In genomic region chr10:102413053-102413705, GRCh38 we compare ENCODE assay signal across 6 cellular contexts. TPM values are rescaled to one million over a fixed set of nuclear protein-coding genes. Genes with fewer than 3 reads are reported as not detected.
DNase-seq lines count a peak whose midpoint lies in the region; ATAC-seq and FAIRE-seq lines count a peak whose summit lies in the region.

No MANE protein-coding gene starts in this region.

- in situ Hi-C loops in ACHN (cut with HindIII; ENCODE audit: low pct_ligation_motif_present, low pct_unique_long_range_greater_than_20kb, low sequenced_read_pairs), result no loop called here

- intact Hi-C loops in activated T-helper 1 cell treated with anti-CD3 and anti-CD28 coated beads, Interleukin-12 subunit alpha, Interleukin-12 subunit beta, Interleukin-2, Interleukin-4 antibody, amounts not matched to agents 30 ng/mL and 10 ng/mL and 1 ng/mL, durations not matched to agents 14 hours and 24 hours and 36 hours (cut with micrococcal nuclease), result no loop called here

- no peak overlapping the region for H3K27ac Mint-ChIP-seq in activated T-helper 1 cell treated with anti-CD3 and anti-CD28 coated beads, Interleukin-12 subunit alpha, Interleukin-12 subunit beta, Interleukin-2, Interleukin-4 antibody, amounts not matched to agents 30 ng/mL and 10 ng/mL and 1 ng/mL, durations not matched to agents 14 hours and 24 hours and 36 hours

- peaks cover 33% of the 10 kb centered on the region for H3K4me1 Mint-ChIP-seq in activated T-helper 1 cell treated with anti-CD3 and anti-CD28 coated beads, Interleukin-12 subunit alpha, Interleukin-12 subunit beta, Interleukin-2, Interleukin-4 antibody, amounts not matched to agents 30 ng/mL and 10 ng/mL and 1 ng/mL, durations not matched to agents 14 hours and 24 hours and 36 hours (ENCODE audit: low read depth)

- peak; percentile 31 for ATAC-seq in HG02610 (IDR thresholded peaks at IDR 0.05; ENCODE audit: unreplicated experiment)
- ATAC-seq in GM21528 (IDR thresholded peaks at IDR 0.05; ENCODE audit: low FRiP score, unreplicated experiment), result no peak
- ATAC-seq in HG03139 (IDR thresholded peaks at IDR 0.05; ENCODE audit: unreplicated experiment), result no peak

- H3K9me3 Mint-ChIP-seq in activated T-helper 1 cell treated with anti-CD3 and anti-CD28 coated beads, Interleukin-12 subunit alpha, Interleukin-12 subunit beta, Interleukin-2, Interleukin-4 antibody, amounts not matched to agents 30 ng/mL and 10 ng/mL and 1 ng/mL, durations not matched to agents 14 hours and 24 hours and 36 hours, result no peaks in the 10 kb centered on the region

- peaks cover 2% of the 10 kb centered on the region for H3K36me3 Mint-ChIP-seq in activated T-helper 1 cell treated with anti-CD3 and anti-CD28 coated beads, Interleukin-12 subunit alpha, Interleukin-12 subunit beta, Interleukin-2, Interleukin-4 antibody, amounts not matched to agents 30 ng/mL and 10 ng/mL and 1 ng/mL, durations not matched to agents 14 hours and 24 hours and 36 hours (ENCODE audit: low read depth)

- no peak for FAIRE-seq in GM19239 (lab: Jason Lieb, UNC)

- H3K27me3 Mint-ChIP-seq in activated T-helper 1 cell treated with anti-CD3 and anti-CD28 coated beads, Interleukin-12 subunit alpha, Interleukin-12 subunit beta, Interleukin-2, Interleukin-4 antibody, amounts not matched to agents 30 ng/mL and 10 ng/mL and 1 ng/mL, durations not matched to agents 14 hours and 24 hours and 36 hours (ENCODE audit: insufficient read depth), result peaks cover 35% of the 10 kb centered on the region

- DNase-seq in ACHN, result peak; percentile 38
- peak; percentile 55 for DNase-seq in activated T-helper 1 cell treated with anti-CD3 and anti-CD28 coated beads, Interleukin-12 subunit alpha, Interleukin-12 subunit beta, Interleukin-2, Interleukin-4 antibody, amounts not matched to agents 30 ng/mL and 10 ng/mL and 1 ng/mL, durations not matched to agents 14 hours and 24 hours and 36 hours (ENCODE audit: low spot score)
- no peak for DNase-seq in GM19239 (ENCODE audit: insufficient read length, low spot score)

- no peak overlapping the region for H3K4me3 Mint-ChIP-seq in activated T-helper 1 cell treated with anti-CD3 and anti-CD28 coated beads, Interleukin-12 subunit alpha, Interleukin-12 subunit beta, Interleukin-2, Interleukin-4 antibody, amounts not matched to agents 30 ng/mL and 10 ng/mL and 1 ng/mL, durations not matched to agents 14 hours and 24 hours and 36 hours

RNA-seq across cellular contexts. Expression of gene PSD, which starts 5.4 kb away (rescaled TPM):
- total RNA-seq in activated T-helper 1 cell treated with anti-CD3 and anti-CD28 coated beads, Interleukin-12 subunit alpha, Interleukin-12 subunit beta, Interleukin-2, Interleukin-4 antibody, amounts not matched to agents 30 ng/mL and 10 ng/mL and 1 ng/mL, durations not matched to agents 14 hours and 24 hours and 36 hours, result 9.9 and 10.6 TPM in 2 replicates

RNA-seq across cellular contexts. Expression of gene FBXL15, which starts 7.5 kb away (rescaled TPM):
- 14.5 and 18.5 TPM in 2 replicates for total RNA-seq in activated T-helper 1 cell treated with anti-CD3 and anti-CD28 coated beads, Interleukin-12 subunit alpha, Interleukin-12 subunit beta, Interleukin-2, Interleukin-4 antibody, amounts not matched to agents 30 ng/mL and 10 ng/mL and 1 ng/mL, durations not matched to agents 14 hours and 24 hours and 36 hours

RNA-seq across cellular contexts. Expression of gene NFKB2, which starts 17.7 kb away (rescaled TPM):
- 307 and 322 TPM in 2 replicates for total RNA-seq in activated T-helper 1 cell treated with anti-CD3 and anti-CD28 coated beads, Interleukin-12 subunit alpha, Interleukin-12 subunit beta, Interleukin-2, Interleukin-4 antibody, amounts not matched to agents 30 ng/mL and 10 ng/mL and 1 ng/mL, durations not matched to agents 14 hours and 24 hours and 36 hours

RNA-seq across cellular contexts. Expression of gene CUEDC2, which starts 19.2 kb away (rescaled TPM):
- total RNA-seq in activated T-helper 1 cell treated with anti-CD3 and anti-CD28 coated beads, Interleukin-12 subunit alpha, Interleukin-12 subunit beta, Interleukin-2, Interleukin-4 antibody, amounts not matched to agents 30 ng/mL and 10 ng/mL and 1 ng/mL, durations not matched to agents 14 hours and 24 hours and 36 hours, result 59.0 and 59.4 TPM in 2 replicates

RNA-seq across cellular contexts. Expression of gene C10orf95, which starts 38.2 kb away (rescaled TPM):
- total RNA-seq in activated T-helper 1 cell treated with anti-CD3 and anti-CD28 coated beads, Interleukin-12 subunit alpha, Interleukin-12 subunit beta, Interleukin-2, Interleukin-4 antibody, amounts not matched to agents 30 ng/mL and 10 ng/mL and 1 ng/mL, durations not matched to agents 14 hours and 24 hours and 36 hours, result 0.29 and 0.37 TPM in 2 replicates
